10 cellular contexts compared by ENCODE assay signal in the genomic region with DNA sequence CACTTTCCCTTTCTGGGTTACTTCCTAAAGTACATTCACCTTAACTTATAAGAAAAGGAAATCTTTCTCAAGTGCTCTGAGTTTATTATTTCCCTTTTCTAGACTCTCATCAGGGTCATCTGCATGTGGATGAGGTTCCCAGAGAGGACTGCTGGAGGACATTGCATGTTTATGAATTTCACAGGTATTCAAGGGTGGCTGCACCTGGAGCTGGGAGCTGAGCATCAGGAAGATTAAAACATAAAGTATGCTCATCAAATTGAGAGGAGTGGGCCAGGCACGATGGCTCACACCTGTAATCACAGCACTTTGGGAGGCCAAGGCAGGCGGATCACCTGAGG. TPM values are rescaled to one million over a fixed set of nuclear protein-coding genes. Genes with fewer than 3 reads are reported as not detected.
DNase-seq lines count a peak whose midpoint lies in the region; ATAC-seq and TF ChIP-seq lines count a peak whose summit lies in the region.
"Had no signal": no experiment of that assay in that cellular context is flagged by ENCODE, and none has a peak within 500 bp of the region (broad histone marks: within the 10 kb centered on the region; RNA-seq: fewer than 3 reads in every experiment).

No MANE protein-coding gene starts in this region.

- POLR2A ChIA-PET in activated naive CD8-positive, alpha-beta T cell treated with anti-CD3 and anti-CD28 coated beads, Interleukin-2, amount 10 ng/mL, durations not matched to agents 7 days and 5 days (lab: Charles Lee): interaction anchor here (0.9 to 2.0 kb wide), 5 partner anchors 9 to 113 kb away, joined by 3 to 6 read pairs (median 5); a partner anchor contains a TSS

- H2BK12ac ChIP-seq in mesenchymal stem cell (ENCODE audit: low read length in 2 of 2): peak overlapping the region in 1 of 2 experiments; percentile 90

- peak overlapping the region; percentile 76 for H2AFZ ChIP-seq in mesenchymal stem cell (ENCODE audit: low read depth, low read length)

- H2AK5ac ChIP-seq in mesenchymal stem cell (ENCODE audit: low read length, severe bottlenecking): no peak overlapping the region

- intact Hi-C loops in vagina (cut with DNase I): loop anchor here (5.0 kb wide), 1 partner anchor 35 kb away; a partner anchor contains a TSS

- no peaks in the 10 kb centered on the region for H3K9me3 Mint-ChIP-seq in stimulated activated naive CD8-positive, alpha-beta T cell treated with anti-CD3 and anti-CD28 coated beads, Interleukin-15, Interleukin-2, amounts not matched to agents 100 ng/mL and 50 ng/mL, for 24 hours
- H3K9me3 Mint-ChIP-seq in activated naive CD8-positive, alpha-beta T cell treated with anti-CD3 and anti-CD28 coated beads, Interleukin-2, amount 10 ng/mL, durations not matched to agents 7 days and 5 days: peaks cover 3% of the 10 kb centered on the region

- H3K4me1 ChIP-seq in mesenchymal stem cell (ENCODE audit: control insufficient read depth, insufficient read depth, low read depth, low read length) (peaks cover 3% of the 10 kb centered on the region), vagina (peaks cover 15% of the 10 kb centered on the region)

- H3K27ac Mint-ChIP-seq in stimulated activated naive CD8-positive, alpha-beta T cell treated with anti-CD3 and anti-CD28 coated beads, Interleukin-15, Interleukin-2, amounts not matched to agents 100 ng/mL and 50 ng/mL, for 24 hours: peak overlapping the region; percentile 94
- peak overlapping the region; percentile 92 for H3K27ac Mint-ChIP-seq in activated naive CD8-positive, alpha-beta T cell treated with anti-CD3 and anti-CD28 coated beads, Interleukin-2, amount 10 ng/mL, durations not matched to agents 7 days and 5 days

- peak overlapping the region; percentile 44 for H3K27ac ChIP-seq in mesenchymal stem cell (ENCODE audit: low read length, poor library complexity, severe bottlenecking)
- peak overlapping the region; percentile 60 for H3K27ac ChIP-seq in vagina

- DNase-seq in stimulated activated naive CD8-positive, alpha-beta T cell treated with anti-CD3 and anti-CD28 coated beads, Interleukin-15, Interleukin-2, amounts not matched to agents 100 U/mL and 50 U/mL, for 24 hours: no peak
- no peak for DNase-seq in activated naive CD8-positive, alpha-beta T cell treated with anti-CD3 and anti-CD28 coated beads, Interleukin-2, amount 10 ng/mL, durations not matched to agents 7 days and 5 days
- no peak for DNase-seq in mesenchymal stem cell
- DNase-seq in vagina (ENCODE audit: extremely low spot score in 2 of 2): no peak
- no peak for DNase-seq in NCI-H2227 (lab: John Stamatoyannopoulos, UW; ENCODE audit: unreplicated experiment)
- DNase-seq: MM.1S, nephron progenitor cell had no signal

- H3K4ac ChIP-seq in mesenchymal stem cell (ENCODE audit: low read depth in 1 of 2, low read length in 2 of 2): peak overlapping the region in 1 of 2 experiments; percentile 89

- peak overlapping the region; percentile 49 for H3K4me3 Mint-ChIP-seq in stimulated activated naive CD8-positive, alpha-beta T cell treated with anti-CD3 and anti-CD28 coated beads, Interleukin-15, Interleukin-2, amounts not matched to agents 100 ng/mL and 50 ng/mL, for 24 hours
- H3K4me3 Mint-ChIP-seq in activated naive CD8-positive, alpha-beta T cell treated with anti-CD3 and anti-CD28 coated beads, Interleukin-2, amount 10 ng/mL, durations not matched to agents 7 days and 5 days: peak overlapping the region; percentile 81
- H3K4me3 Mint-ChIP-seq: nephron progenitor cell had no signal

- TF ChIP-seq POLR2A in vagina (IDR thresholded peaks at IDR 0.05): no peak

- H2BK15ac ChIP-seq in mesenchymal stem cell (ENCODE audit: low read depth, poor library complexity, severe bottlenecking): no peak overlapping the region

- no peaks in the 10 kb centered on the region for H3K27me3 Mint-ChIP-seq in stimulated activated naive CD8-positive, alpha-beta T cell treated with anti-CD3 and anti-CD28 coated beads, Interleukin-15, Interleukin-2, amounts not matched to agents 100 ng/mL and 50 ng/mL, for 24 hours
- no peaks in the 10 kb centered on the region for H3K27me3 Mint-ChIP-seq in activated naive CD8-positive, alpha-beta T cell treated with anti-CD3 and anti-CD28 coated beads, Interleukin-2, amount 10 ng/mL, durations not matched to agents 7 days and 5 days

- no peaks in the 10 kb centered on the region for H3K36me3 Mint-ChIP-seq in stimulated activated naive CD8-positive, alpha-beta T cell treated with anti-CD3 and anti-CD28 coated beads, Interleukin-15, Interleukin-2, amounts not matched to agents 100 ng/mL and 50 ng/mL, for 24 hours (ENCODE audit: low read depth)
- H3K36me3 Mint-ChIP-seq in activated naive CD8-positive, alpha-beta T cell treated with anti-CD3 and anti-CD28 coated beads, Interleukin-2, amount 10 ng/mL, durations not matched to agents 7 days and 5 days: no peaks in the 10 kb centered on the region

- peaks cover 24% of the 10 kb centered on the region for H3K4me1 Mint-ChIP-seq in stimulated activated naive CD8-positive, alpha-beta T cell treated with anti-CD3 and anti-CD28 coated beads, Interleukin-15, Interleukin-2, amounts not matched to agents 100 ng/mL and 50 ng/mL, for 24 hours (ENCODE audit: low read depth)
- peaks cover 20% of the 10 kb centered on the region for H3K4me1 Mint-ChIP-seq in activated naive CD8-positive, alpha-beta T cell treated with anti-CD3 and anti-CD28 coated beads, Interleukin-2, amount 10 ng/mL, durations not matched to agents 7 days and 5 days

- no peaks in the 10 kb centered on the region for H3K79me1 ChIP-seq in mesenchymal stem cell (replicated peaks; ENCODE audit: low read length, poor library complexity, severe bottlenecking)

- H4K8ac ChIP-seq in mesenchymal stem cell (ENCODE audit: low read length): no peak overlapping the region

- peak overlapping the region; percentile 85 for H3K9ac ChIP-seq in mesenchymal stem cell (ENCODE audit: low read length)

- H3K14ac ChIP-seq in mesenchymal stem cell (ENCODE audit: low read length in 2 of 2): no peak overlapping the region

- 83% methylated on average over 1 of the region's 2 CpGs for WGBS in mesenchymal stem cell

- no peak for TF ChIP-seq CTCF in vagina (IDR thresholded peaks at IDR 0.05)

- H4K91ac ChIP-seq in mesenchymal stem cell (ENCODE audit: low read length): no peak overlapping the region

- no peaks in the 10 kb centered on the region for H3K9me3 ChIP-seq in mesenchymal stem cell (ENCODE audit: control insufficient read depth, low read length)
- no peaks in the 10 kb centered on the region for H3K9me3 ChIP-seq in vagina

- ATAC-seq in stimulated activated naive CD8-positive, alpha-beta T cell treated with anti-CD3 and anti-CD28 coated beads, Interleukin-15, Interleukin-2, amounts not matched to agents 100 U/mL and 50 U/mL, for 24 hours: no peak
- ATAC-seq in activated naive CD8-positive, alpha-beta T cell treated with anti-CD3 and anti-CD28 coated beads, Interleukin-2, amount 10 ng/mL, durations not matched to agents 7 days and 5 days (ENCODE audit: low read depth): no peak
- ATAC-seq in GM18520 (IDR thresholded peaks at IDR 0.05; ENCODE audit: unreplicated experiment) (no peak), HG02884 (IDR thresholded peaks at IDR 0.05; ENCODE audit: unreplicated experiment) (no peak)

- no peaks in the 10 kb centered on the region for H3K36me3 ChIP-seq in mesenchymal stem cell (ENCODE audit: control insufficient read depth in 1 of 2, insufficient read depth in 2 of 2, low read depth in 1 of 2, low read length in 2 of 2)
- no peaks in the 10 kb centered on the region for H3K36me3 ChIP-seq in vagina

- no peaks in the 10 kb centered on the region for H3K27me3 ChIP-seq in mesenchymal stem cell (ENCODE audit: control insufficient read depth in 1 of 2, insufficient read depth in 1 of 2, low read length in 2 of 2)
- no peaks in the 10 kb centered on the region for H3K27me3 ChIP-seq in vagina

- peak overlapping the region in 1 of 2 experiments; percentile 29 for H3K4me3 ChIP-seq in mesenchymal stem cell (ENCODE audit: insufficient read depth in 1 of 2, low read depth in 1 of 2, low read length in 2 of 2)
- no peak overlapping the region for H3K4me3 ChIP-seq in vagina

- H3K23ac ChIP-seq in mesenchymal stem cell (ENCODE audit: low read length in 2 of 2): no peak overlapping the region

- no peak overlapping the region for H2BK5ac ChIP-seq in mesenchymal stem cell (ENCODE audit: low read depth, low read length, poor library complexity, severe bottlenecking)

- peak overlapping the region; percentile 1 to 46 for H3K18ac ChIP-seq in mesenchymal stem cell (ENCODE audit: low read depth in 1 of 2, low read length in 2 of 2)

- H2BK120ac ChIP-seq in mesenchymal stem cell (ENCODE audit: low read depth, low read length): no peak overlapping the region

- H3K4me2 ChIP-seq in mesenchymal stem cell (ENCODE audit: low read length, poor library complexity, severe bottlenecking): no peak overlapping the region

RNA-seq across cellular contexts. Expression of a gene that starts 34.7 kb away (rescaled TPM):
- total RNA-seq in activated naive CD8-positive, alpha-beta T cell treated with anti-CD3 and anti-CD28 coated beads, Interleukin-2, amount 10 ng/mL, durations not matched to agents 7 days and 5 days: 10 to 100 TPM; 51.3 to 55.1 TPM
- polyA plus RNA-seq in mesenchymal stem cell (2013, experiment 1 of 2): 128 TPM
- polyA plus RNA-seq in mesenchymal stem cell (2013, experiment 2 of 2): 127 TPM
- 367 TPM for total RNA-seq in vagina

RNA-seq across cellular contexts. Expression of a gene that starts 59.3 kb away (rescaled TPM):
- total RNA-seq in activated naive CD8-positive, alpha-beta T cell treated with anti-CD3 and anti-CD28 coated beads, Interleukin-2, amount 10 ng/mL, durations not matched to agents 7 days and 5 days: 10 to 100 TPM; 23.9 to 27.6 TPM
- 7.2 TPM for polyA plus RNA-seq in mesenchymal stem cell (2013, experiment 1 of 2)
- 7.0 TPM for polyA plus RNA-seq in mesenchymal stem cell (2013, experiment 2 of 2)
- 7.1 TPM for total RNA-seq in vagina
